ENCODE assay signal across 1 cellular context in the genomic region with DNA sequence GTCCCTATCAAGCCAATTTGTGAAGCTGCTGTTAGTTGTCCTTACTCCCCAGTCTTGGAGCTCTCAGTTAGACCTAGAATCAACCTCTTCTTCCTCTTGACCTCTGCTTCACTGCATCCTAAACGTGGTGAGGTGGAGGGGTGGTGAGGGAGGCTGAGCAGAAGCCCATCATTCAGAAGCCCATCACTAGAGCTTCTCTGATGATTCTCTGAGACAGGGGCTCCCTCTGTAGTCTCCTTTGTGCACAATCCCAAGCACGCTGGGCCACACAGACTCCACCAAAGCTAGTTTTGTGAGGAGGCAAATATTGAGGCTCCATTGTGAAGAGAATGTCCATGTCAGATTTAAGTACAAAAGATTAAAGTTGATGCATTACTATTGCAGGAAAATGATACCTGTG.
TF ChIP-seq lines count a peak whose summit lies in the region.

No MANE protein-coding gene starts in this region.

TF ChIP-seq in HepG2, 621 proteins besides CTCF, POLR2A, EP300 and RAD21 (continued from another document):
- TF ChIP-seq, protein P1, sequence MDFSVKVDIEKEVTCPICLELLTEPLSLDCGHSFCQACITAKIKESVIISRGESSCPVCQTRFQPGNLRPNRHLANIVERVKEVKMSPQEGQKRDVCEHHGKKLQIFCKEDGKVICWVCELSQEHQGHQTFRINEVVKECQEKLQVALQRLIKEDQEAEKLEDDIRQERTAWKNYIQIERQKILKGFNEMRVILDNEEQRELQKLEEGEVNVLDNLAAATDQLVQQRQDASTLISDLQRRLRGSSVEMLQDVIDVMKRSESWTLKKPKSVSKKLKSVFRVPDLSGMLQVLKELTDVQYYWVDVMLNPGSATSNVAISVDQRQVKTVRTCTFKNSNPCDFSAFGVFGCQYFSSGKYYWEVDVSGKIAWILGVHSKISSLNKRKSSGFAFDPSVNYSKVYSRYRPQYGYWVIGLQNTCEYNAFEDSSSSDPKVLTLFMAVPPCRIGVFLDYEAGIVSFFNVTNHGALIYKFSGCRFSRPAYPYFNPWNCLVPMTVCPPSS (IDR thresholded peaks at IDR 0.05) = no peak
- TF ChIP-seq NR2C2 (CRISPR knock-in tag; IDR thresholded peaks at IDR 0.05; ENCODE audit: borderline replicate concordance) = no peak
- no peak for TF ChIP-seq HNRNPUL1 (IDR thresholded peaks at IDR 0.05; ENCODE audit: low read depth, low read length)
- TF ChIP-seq THYN1 (CRISPR knock-in tag; IDR thresholded peaks at IDR 0.05; ENCODE audit: borderline replicate concordance, low read depth) = no peak
- TF ChIP-seq SETDB1 (CRISPR knock-in tag; IDR thresholded peaks at IDR 0.05; ENCODE audit: borderline replicate concordance) = no peak
- TF ChIP-seq ZSCAN25 (CRISPR knock-in tag; IDR thresholded peaks at IDR 0.05) = no peak
- no peak for TF ChIP-seq SMC3 (IDR thresholded peaks at IDR 0.05; ENCODE audit: low read length)
- TF ChIP-seq, protein P2, sequence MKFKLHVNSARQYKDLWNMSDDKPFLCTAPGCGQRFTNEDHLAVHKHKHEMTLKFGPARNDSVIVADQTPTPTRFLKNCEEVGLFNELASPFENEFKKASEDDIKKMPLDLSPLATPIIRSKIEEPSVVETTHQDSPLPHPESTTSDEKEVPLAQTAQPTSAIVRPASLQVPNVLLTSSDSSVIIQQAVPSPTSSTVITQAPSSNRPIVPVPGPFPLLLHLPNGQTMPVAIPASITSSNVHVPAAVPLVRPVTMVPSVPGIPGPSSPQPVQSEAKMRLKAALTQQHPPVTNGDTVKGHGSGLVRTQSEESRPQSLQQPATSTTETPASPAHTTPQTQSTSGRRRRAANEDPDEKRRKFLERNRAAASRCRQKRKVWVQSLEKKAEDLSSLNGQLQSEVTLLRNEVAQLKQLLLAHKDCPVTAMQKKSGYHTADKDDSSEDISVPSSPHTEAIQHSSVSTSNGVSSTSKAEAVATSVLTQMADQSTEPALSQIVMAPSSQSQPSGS (CRISPR knock-in tag; IDR thresholded peaks at IDR 0.05) = no peak
- no peak for TF ChIP-seq ZNF264 (CRISPR knock-in tag; IDR thresholded peaks at IDR 0.05)
- no peak for TF ChIP-seq ONECUT2 (CRISPR knock-in tag; IDR thresholded peaks at IDR 0.05)
- TF ChIP-seq ZBTB38 (CRISPR knock-in tag; IDR thresholded peaks at IDR 0.05) = no peak
- no peak for TF ChIP-seq ZNF234 (CRISPR knock-in tag; conservative IDR thresholded peaks at IDR 0.05)
- no peak for TF ChIP-seq ZNF44 (CRISPR knock-in tag; IDR thresholded peaks at IDR 0.05)
